ENCODE assay signal across 8 cellular contexts in the genomic region with DNA sequence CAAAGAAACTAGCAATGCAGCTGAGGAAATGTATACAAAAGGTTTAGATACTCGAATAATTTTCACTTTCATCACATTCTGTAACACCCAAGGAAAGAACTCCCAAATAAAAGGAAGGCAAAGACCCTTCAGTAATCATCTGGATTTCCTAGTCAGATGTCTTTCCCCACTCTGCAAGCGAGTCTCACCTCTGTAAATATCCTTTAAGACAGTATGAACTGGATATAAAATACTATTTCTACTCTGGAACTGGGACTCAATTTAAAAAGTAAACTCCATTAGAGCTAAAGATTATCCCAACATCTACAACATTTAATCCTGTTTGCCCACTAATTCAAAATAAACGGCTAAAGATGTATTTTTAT. TPM values are rescaled to one million over a fixed set of nuclear protein-coding genes. Genes with fewer than 3 reads are reported as not detected.
DNase-seq lines count a peak whose midpoint lies in the region; ATAC-seq and TF ChIP-seq lines count a peak whose summit lies in the region.
"Had no signal": no experiment of that assay in that cellular context is flagged by ENCODE, and none has a peak within 500 bp of the region (broad histone marks: within the 10 kb centered on the region; RNA-seq: fewer than 3 reads in every experiment).

No MANE protein-coding gene starts in this region.

- H4K20me1 ChIP-seq in GM23248 (ENCODE audit: insufficient read depth) (no peaks in the 10 kb centered on the region), SU-DHL-6 (ENCODE audit: low read depth, low read length) (no peaks in the 10 kb centered on the region)

- peak overlapping the region; percentile 100 for H3K27ac Mint-ChIP-seq in stimulated activated memory B cell treated with anti-CD40 and anti-IgM and Interleukin-4, amounts not matched to agents 10 μg/mL and 1 μg/mL and 100 μg/mL, for 72 hours

- no peaks in the 10 kb centered on the region for H3K36me3 Mint-ChIP-seq in stimulated activated memory B cell treated with anti-CD40 and anti-IgM and Interleukin-4, amounts not matched to agents 10 μg/mL and 1 μg/mL and 100 μg/mL, for 72 hours

- WGBS in GM23248 (ENCODE audit: low coverage in 1 of 2, low lambda C conversion rate in 2 of 2, missing lambda C conversion rate in 2 of 2), 2 experiments, result 38 to 41% methylated on average over 3 of the region's 3 CpGs

- H3K9me3 Mint-ChIP-seq in stimulated activated memory B cell treated with anti-CD40 and anti-IgM and Interleukin-4, amounts not matched to agents 10 μg/mL and 1 μg/mL and 100 μg/mL, for 72 hours, result no peaks in the 10 kb centered on the region

- peak overlapping the region; percentile 71 for H3K9ac ChIP-seq in GM23248
- H3K9ac ChIP-seq in SU-DHL-6 (ENCODE audit: low read length), result peak overlapping the region; percentile 55

- TF ChIP-seq CTCF in SU-DHL-6 (IDR thresholded peaks at IDR 0.05; ENCODE audit: insufficient read depth, low read length, poor library complexity, severe bottlenecking) (no peak), foreskin fibroblast (IDR thresholded peaks at IDR 0.05; ENCODE audit: low read depth, low read length) (no peak)

- H3F3A ChIP-seq in GM23248 (ENCODE audit: insufficient read depth), result no peaks in the 10 kb centered on the region
- no peaks in the 10 kb centered on the region for H3F3A ChIP-seq in SU-DHL-6 (ENCODE audit: insufficient read depth)

- no peaks in the 10 kb centered on the region for H3K27me3 ChIP-seq in GM23248 (replicated peaks; ENCODE audit: insufficient read depth)
- no peaks in the 10 kb centered on the region for H3K27me3 ChIP-seq in SU-DHL-6 (ENCODE audit: low read length)
- no peaks in the 10 kb centered on the region for H3K27me3 ChIP-seq in H7 (ENCODE audit: control insufficient read depth, insufficient read depth, low read length)
- H3K27me3 ChIP-seq: cardiac muscle cell had no signal

- peak overlapping the region; percentile 48 for H3K27ac ChIP-seq in GM23248
- H3K27ac ChIP-seq in SU-DHL-6 (ENCODE audit: low read depth, low read length), result peak overlapping the region; percentile 40
- H3K27ac ChIP-seq: cardiac muscle cell had no signal

- in situ Hi-C loops in GM23248 (cut with MboI), result loop anchor here (25.0 kb wide), 1 partner anchor 186 kb away; no protein-coding TSS in a partner anchor

- H3K9me2 ChIP-seq in GM23248 (ENCODE audit: insufficient read depth) (no peaks in the 10 kb centered on the region), SU-DHL-6 (replicated peaks; ENCODE audit: insufficient read depth, low read length) (no peaks in the 10 kb centered on the region)

- H3K4me2 ChIP-seq in GM23248 (ENCODE audit: unreplicated experiment), result peak overlapping the region; percentile 97
- H3K4me2 ChIP-seq in SU-DHL-6 (ENCODE audit: low read depth, low read length, poor library complexity, severe bottlenecking), result peak overlapping the region; percentile 90

- DNase-seq in GM23248 (no peak), foreskin fibroblast (no peak), H7 (no peak), RPMI8226 (no peak), medulla oblongata (ENCODE audit: extremely low spot score) (no peak)

- peaks cover 80% of the 10 kb centered on the region for H3K4me1 Mint-ChIP-seq in stimulated activated memory B cell treated with anti-CD40 and anti-IgM and Interleukin-4, amounts not matched to agents 10 μg/mL and 1 μg/mL and 100 μg/mL, for 72 hours

- H3K36me3 ChIP-seq in GM23248 (ENCODE audit: low read depth), result no peaks in the 10 kb centered on the region
- H3K36me3 ChIP-seq in SU-DHL-6 (ENCODE audit: low read length), result no peaks in the 10 kb centered on the region
- no peaks in the 10 kb centered on the region for H3K36me3 ChIP-seq in H7 (replicated peaks; ENCODE audit: control insufficient read depth, insufficient read depth, low read length)
- H3K36me3 ChIP-seq: cardiac muscle cell had no signal

- H3K4me3 ChIP-seq in GM23248 (peak overlapping the region; percentile 69), SU-DHL-6 (ENCODE audit: insufficient read depth, low read length, poor library complexity, severe bottlenecking) (peak overlapping the region; percentile 53), foreskin fibroblast (ENCODE audit: low read depth in 1 of 2, low read length in 2 of 2) (peak overlapping the region; percentile 14 to 26), H7 (ENCODE audit: insufficient read depth, low read depth, low read length) (no peak overlapping the region)
- H3K4me3 ChIP-seq: cardiac muscle cell had no signal

- H3K9me3 ChIP-seq in GM23248 (ENCODE audit: low read depth) (no peaks in the 10 kb centered on the region), SU-DHL-6 (ENCODE audit: insufficient read depth, low read length) (no peaks in the 10 kb centered on the region)

- ATAC-seq in stimulated activated memory B cell treated with anti-CD40 and anti-IgM and Interleukin-4, amounts not matched to agents 10 μg/mL and 1 μg/mL and 100 μg/mL, for 72 hours, result no peak

- H3K79me2 ChIP-seq in GM23248 (ENCODE audit: insufficient read depth) (peaks cover 51% of the 10 kb centered on the region), SU-DHL-6 (ENCODE audit: insufficient read depth, low read length) (no peaks in the 10 kb centered on the region)

- H3K4me3 Mint-ChIP-seq in stimulated activated memory B cell treated with anti-CD40 and anti-IgM and Interleukin-4, amounts not matched to agents 10 μg/mL and 1 μg/mL and 100 μg/mL, for 72 hours, result peak overlapping the region; percentile 91

- H2AFZ ChIP-seq in GM23248, result peak overlapping the region; percentile 77
- peak overlapping the region; percentile 81 for H2AFZ ChIP-seq in SU-DHL-6 (ENCODE audit: low read depth, low read length, severe bottlenecking)

- H3K4me1 ChIP-seq in GM23248 (ENCODE audit: insufficient read depth), result peaks cover 6% of the 10 kb centered on the region

- no peaks in the 10 kb centered on the region for H3K27me3 Mint-ChIP-seq in stimulated activated memory B cell treated with anti-CD40 and anti-IgM and Interleukin-4, amounts not matched to agents 10 μg/mL and 1 μg/mL and 100 μg/mL, for 72 hours

RNA-seq across cellular contexts. Expression of a gene that starts 27.0 kb away (rescaled TPM):
- total RNA-seq in GM23248 (2014; rRNA removed; shearing (Covaris generic)), result 11.5 and 12.2 TPM in 2 replicates
- polyA plus RNA-seq in GM23248 (2016; fragmentation: Nextera tagmentation; extraction: Ambion mirVana), result 5.9 and 7.6 TPM in 2 replicates
- 9.8 and 12.5 TPM in 2 replicates for total RNA-seq in H7 (2014; rRNA removed; shearing (Covaris generic))

RNA-seq across cellular contexts. Expression of a gene that starts 47.6 kb away (rescaled TPM):
- 2.5 and 4.2 TPM in 2 replicates for total RNA-seq in GM23248 (2014; rRNA removed; shearing (Covaris generic))
- 1.7 and 2.3 TPM in 2 replicates for polyA plus RNA-seq in GM23248 (2016; fragmentation: Nextera tagmentation; extraction: Ambion mirVana)
- 6.7 and 8.4 TPM in 2 replicates for total RNA-seq in H7 (2014; rRNA removed; shearing (Covaris generic))
